In genomic region chr6:110873981-110874879, GRCh38 we compare ENCODE assay signal across 8 cellular contexts. TPM values are rescaled to one million over a fixed set of nuclear protein-coding genes. Genes with fewer than 3 reads are reported as not detected.
DNase-seq lines count a peak whose midpoint lies in the region; ATAC-seq and TF ChIP-seq lines count a peak whose summit lies in the region.

AMD1 (plus strand) TSS chr6:110874785; CDS start chr6:110875106, 321 bp downstream.

- H3K4me1 ChIP-seq in left ventricle myocardium inferior (peaks cover 54% of the 10 kb centered on the region), prostate gland (replicated peaks) (no peaks in the 10 kb centered on the region), urinary bladder (ENCODE audit: insufficient read depth) (peaks cover 1% of the 10 kb centered on the region)

- no peaks in the 10 kb centered on the region for H3K27me3 Mint-ChIP-seq in T-helper 17 cell

- intact Hi-C loops in left ventricle myocardium inferior (cut with micrococcal nuclease), result loop anchor here (10.0 kb wide), 1 partner anchor 59 kb away; the partner anchor contains the start of gene CDK19
- intact Hi-C loops in prostate gland (cut with DNase I), result loop anchor here (2.0 to 10.0 kb wide), 2 partner anchors 59 to 81 kb away; partner anchors contain the start of genes CDK19 and GTF3C6

- DNase-seq in NCI-H1694 treated with DMSO at 0.1 percent for 48 hours (lab: John Stamatoyannopoulos, UW), result peak; percentile 92
- DNase-seq in T-helper 17 cell, result peak; percentile 83 to 92 (median 90)
- peak; percentile 40 to 99 (median 96) for DNase-seq in amygdala (lab: John Stamatoyannopoulos, UW)
- peak; percentile 98 for DNase-seq in left ventricle myocardium inferior
- peak; percentile 99 for DNase-seq in prostate gland (ENCODE audit: low spot score)

- H3K9me3 ChIP-seq in T-helper 17 cell (ENCODE audit: control insufficient read depth, low read length, poor library complexity, severe bottlenecking), result no peaks in the 10 kb centered on the region
- H3K9me3 ChIP-seq in left ventricle myocardium inferior (replicated peaks), result no peaks in the 10 kb centered on the region
- H3K9me3 ChIP-seq in prostate gland, result no peaks in the 10 kb centered on the region

- TF ChIP-seq POLR2A in GM15510 (IDR thresholded peaks at IDR 0.05; ENCODE audit: borderline replicate concordance, extremely low read depth, insufficient read length), result peak; percentile 99
- peak; percentile 98 for TF ChIP-seq POLR2A in prostate gland (IDR thresholded peaks at IDR 0.05)

- peak; percentile 73 for ATAC-seq in HG02885 (IDR thresholded peaks at IDR 0.05; ENCODE audit: poor library complexity, unreplicated experiment)
- ATAC-seq in T-helper 17 cell, result peak; percentile 80

- peaks cover 30% of the 10 kb centered on the region for H3K4me1 Mint-ChIP-seq in T-helper 17 cell

- H3K36me3 Mint-ChIP-seq in T-helper 17 cell (ENCODE audit: low read depth), result no peaks in the 10 kb centered on the region

- TF ChIP-seq CTCF in left ventricle myocardium inferior (IDR thresholded peaks at IDR 0.05; ENCODE audit: borderline replicate concordance) (no peak), prostate gland (IDR thresholded peaks at IDR 0.05) (peak in 2 of 4 experiments; percentile 30 to 34)

- H3K27ac ChIP-seq in left ventricle myocardium inferior (replicated peaks) (peak within 1 kb of the TSS; percentile 95), prostate gland (peak within 1 kb of the TSS; percentile 96), urinary bladder (ENCODE audit: low read depth) (peak within 1 kb of the TSS; percentile 91)

- WGBS in prostate gland, result 0% methylated on average over 59 of the region's 59 CpGs
- WGBS in urinary bladder, result under 1% methylated on average over 59 of the region's 59 CpGs

- H3K27ac Mint-ChIP-seq in T-helper 17 cell, result peak within 1 kb of the TSS; percentile 94

- H3K27me3 ChIP-seq in left ventricle myocardium inferior (ENCODE audit: low read depth), result no peaks in the 10 kb centered on the region
- H3K27me3 ChIP-seq in prostate gland (replicated peaks; ENCODE audit: insufficient read depth), result no peaks in the 10 kb centered on the region

- H3K36me3 ChIP-seq in left ventricle myocardium inferior (no peaks in the 10 kb centered on the region), prostate gland (no peaks in the 10 kb centered on the region), urinary bladder (ENCODE audit: insufficient read depth) (no peaks in the 10 kb centered on the region)

- H3K4me3 Mint-ChIP-seq in T-helper 17 cell, result peak within 1 kb of the TSS; percentile 96

- H3K4me3 ChIP-seq in left ventricle myocardium inferior (peak within 1 kb of the TSS; percentile 93), prostate gland (peak within 1 kb of the TSS; percentile 91 to 94), urinary bladder (ENCODE audit: low read depth, low read length) (peak within 1 kb of the TSS; percentile 96)

RNA-seq across cellular contexts. Expression of gene AMD1, which starts in this region (rescaled TPM):
- 100 to 1,000 TPM; 101 to 121 TPM for total RNA-seq in T-helper 17 cell
- total RNA-seq in left ventricle myocardium inferior, result 72.8 TPM
- 100 to 1,000 TPM; 286 to 504 TPM for total RNA-seq in prostate gland
- 92.8 TPM for total RNA-seq in urinary bladder
- polyA plus RNA-seq in urinary bladder, result 37.0 TPM

Comparison
In these comparisons a context has a peak if more than half of its experiments do, and no peak if none do; other contexts are left out.
1. Peak in every context shown above with its lines: DNase-seq, ATAC-seq, H3K4me3 ChIP-seq and H3K27ac ChIP-seq.